1 cellular context compared by ENCODE assay signal in the genomic region with DNA sequence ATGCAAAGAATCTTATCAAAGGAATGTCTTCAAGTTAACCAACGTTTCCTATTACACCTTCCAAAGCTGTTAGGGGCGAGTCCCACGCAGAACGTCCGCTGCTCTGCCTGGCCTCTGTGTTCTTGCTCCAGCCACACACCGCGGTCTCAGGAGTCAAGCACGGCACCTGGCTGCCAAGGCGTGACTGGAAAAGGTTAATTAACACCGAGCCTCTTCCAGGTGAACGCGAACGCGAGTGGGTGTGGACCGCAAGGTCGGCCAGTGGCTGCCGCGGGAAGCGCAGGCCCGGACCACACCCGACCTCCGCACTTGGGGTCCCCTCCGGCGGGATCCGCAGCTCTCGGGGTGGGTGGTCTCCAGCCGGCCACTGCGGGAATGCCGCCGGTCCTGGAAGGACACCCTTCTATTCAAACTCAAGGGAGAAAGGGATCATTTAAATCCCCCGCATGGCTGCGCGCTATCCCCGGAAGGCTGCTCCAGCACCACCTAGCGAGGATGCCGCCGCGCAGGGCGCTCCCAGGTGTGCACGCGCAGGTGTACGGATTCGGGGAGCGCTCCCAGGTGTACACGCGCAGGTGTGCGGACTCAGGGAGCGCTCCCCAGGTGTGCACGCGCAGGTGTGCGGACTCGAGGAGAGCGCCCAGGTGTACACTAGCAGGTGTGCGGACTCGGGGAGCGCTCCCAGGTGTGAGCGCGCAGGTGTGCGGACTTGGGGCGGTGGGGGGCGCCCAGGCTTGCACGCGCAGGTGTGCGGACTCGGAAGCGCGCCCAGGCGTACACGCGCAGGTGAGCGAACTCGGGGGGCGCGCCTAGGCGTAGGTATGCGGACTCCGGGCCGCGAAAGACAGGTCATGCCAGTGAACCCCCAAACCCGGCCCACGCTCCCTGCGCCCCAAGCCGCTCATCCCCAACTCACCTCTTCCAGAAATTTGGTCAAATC.
TF ChIP-seq lines count a peak whose summit lies in the region.

No MANE protein-coding gene starts in this region.

TF ChIP-seq in K562, 482 proteins besides CTCF, POLR2A, EP300 and RAD21 (continued from another document):
- TF ChIP-seq, protein P1, sequence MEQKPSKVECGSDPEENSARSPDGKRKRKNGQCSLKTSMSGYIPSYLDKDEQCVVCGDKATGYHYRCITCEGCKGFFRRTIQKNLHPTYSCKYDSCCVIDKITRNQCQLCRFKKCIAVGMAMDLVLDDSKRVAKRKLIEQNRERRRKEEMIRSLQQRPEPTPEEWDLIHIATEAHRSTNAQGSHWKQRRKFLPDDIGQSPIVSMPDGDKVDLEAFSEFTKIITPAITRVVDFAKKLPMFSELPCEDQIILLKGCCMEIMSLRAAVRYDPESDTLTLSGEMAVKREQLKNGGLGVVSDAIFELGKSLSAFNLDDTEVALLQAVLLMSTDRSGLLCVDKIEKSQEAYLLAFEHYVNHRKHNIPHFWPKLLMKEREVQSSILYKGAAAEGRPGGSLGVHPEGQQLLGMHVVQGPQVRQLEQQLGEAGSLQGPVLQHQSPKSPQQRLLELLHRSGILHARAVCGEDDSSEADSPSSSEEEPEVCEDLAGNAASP (IDR thresholded peaks at IDR 0.05): no peak
TF ChIP-seq in K562: peak in this region for 1.
